25 cellular contexts compared by ENCODE assay signal in the genomic region with DNA sequence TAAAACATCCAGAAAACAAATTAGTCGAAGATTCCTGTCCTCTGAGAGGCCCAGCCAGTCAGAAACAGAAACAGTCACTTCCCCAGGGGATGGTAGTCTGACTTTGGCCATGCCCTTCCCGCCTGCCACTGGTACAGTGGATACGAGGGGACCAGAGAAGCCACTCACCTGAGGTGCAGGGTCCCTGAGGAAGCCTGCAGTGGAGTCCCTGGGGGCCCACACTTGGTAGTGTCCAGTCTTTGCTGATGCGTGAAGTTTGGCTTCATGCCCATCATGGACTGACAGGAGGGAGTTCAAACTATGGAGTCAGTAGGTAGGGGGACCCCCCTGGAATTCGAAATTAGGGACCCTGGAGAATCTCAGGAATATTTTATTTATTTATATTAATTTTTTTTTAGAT.
"Had no signal": no experiment of that assay in that cellular context is flagged by ENCODE, and none has a peak within 500 bp of the region (broad histone marks: within the 10 kb centered on the region; RNA-seq: fewer than 3 reads in every experiment).

No MANE protein-coding gene starts in this region.

- H3K4me1 Mint-ChIP-seq: mesothelial cell of epicardium; naive B cell; natural killer cell; neural progenitor cell; stimulated activated memory B cell treated with anti-CD40 and anti-IgM and Interleukin-4, amounts not matched to agents 10 μg/mL and 1 μg/mL and 100 μg/mL, for 72 hours; stimulated activated naive CD8-positive, alpha-beta T cell treated with anti-CD3 and anti-CD28 coated beads, Interleukin-15, amount 100 ng/mL, for 72 hours had no signal

- H3K4me3 ChIP-seq: left lung, lower lobe of right lung, neural progenitor cell, pancreas, prostate gland, skin epidermis, tibial nerve, uterus had no signal

- H3K9ac ChIP-seq: neural progenitor cell had no signal

- H3K4me1 ChIP-seq: left lung, lower lobe of right lung, neural progenitor cell, pancreas, prostate gland, tibial nerve, uterus had no signal

- H3K4me2 ChIP-seq: neural progenitor cell had no signal

- H3K27me3 ChIP-seq: left lung, neural progenitor cell, pancreas, tibial nerve, uterus had no signal

- H3K27me3 Mint-ChIP-seq: stimulated activated naive CD8-positive, alpha-beta T cell treated with anti-CD3 and anti-CD28 coated beads, Interleukin-15, amount 100 ng/mL, for 72 hours had no signal

- H2AFZ ChIP-seq: neural progenitor cell had no signal

- H3K9me3 Mint-ChIP-seq: natural killer cell had no signal

- H3K9me3 ChIP-seq: left lung, lower lobe of right lung, pancreas, prostate gland, tibial nerve, uterus had no signal

- H3K27ac Mint-ChIP-seq: mesothelial cell of epicardium; naive B cell; natural killer cell; nephron progenitor cell; neural progenitor cell; stimulated activated memory B cell treated with anti-CD40 and anti-IgM and Interleukin-4, amounts not matched to agents 10 μg/mL and 1 μg/mL and 100 μg/mL, for 72 hours; stimulated activated naive CD8-positive, alpha-beta T cell treated with anti-CD3 and anti-CD28 coated beads, Interleukin-15, amount 100 ng/mL, for 72 hours; type B pancreatic cell had no signal

- H3K27ac ChIP-seq: left lung, lower lobe of right lung, neural progenitor cell, pancreas, prostate gland, skin epidermis, tibial nerve, uterus had no signal

- H3K36me3 ChIP-seq: left lung, lower lobe of right lung, neural progenitor cell, pancreas, prostate gland, tibial nerve, uterus had no signal

- H3K4me3 Mint-ChIP-seq: mesothelial cell of epicardium; naive B cell; natural killer cell; nephron progenitor cell; neural progenitor cell; stimulated activated memory B cell treated with anti-CD40 and anti-IgM and Interleukin-4, amounts not matched to agents 10 μg/mL and 1 μg/mL and 100 μg/mL, for 72 hours; stimulated activated naive CD8-positive, alpha-beta T cell treated with anti-CD3 and anti-CD28 coated beads, Interleukin-15, amount 100 ng/mL, for 72 hours; type B pancreatic cell had no signal

- H3K36me3 Mint-ChIP-seq: mesothelial cell of epicardium; natural killer cell; neural progenitor cell; stimulated activated memory B cell treated with anti-CD40 and anti-IgM and Interleukin-4, amounts not matched to agents 10 μg/mL and 1 μg/mL and 100 μg/mL, for 72 hours; type B pancreatic cell had no signal

- DNase-seq: hippocampal formation; kidney; left colon; left lung; lower lobe of right lung; mammary epithelial cell; mesenchymal stem cell; naive B cell; natural killer cell; nephron progenitor cell; pancreas; posterior cingulate gyrus; retina; stimulated activated CD4-positive, alpha-beta T cell treated with anti-CD3 and anti-CD28 coated beads, Interleukin-4, amount 100 ng/mL, for 4 hours; stimulated activated CD8-positive, alpha-beta memory T cell treated with anti-CD3 and anti-CD28 coated beads, Interleukin-4, amount 100 ng/mL, for 48 hours; stimulated activated naive CD4-positive, alpha-beta T cell treated with Interleukin-2 at 50 U/mL for 16 hours; stimulated activated naive CD8-positive, alpha-beta T cell treated with anti-CD3 and anti-CD28 coated beads, Interleukin-15, amount 100 ng/mL, for 72 hours; uterus had no signal
